ENCODE assay signal across 13 cellular contexts in the genomic region with DNA sequence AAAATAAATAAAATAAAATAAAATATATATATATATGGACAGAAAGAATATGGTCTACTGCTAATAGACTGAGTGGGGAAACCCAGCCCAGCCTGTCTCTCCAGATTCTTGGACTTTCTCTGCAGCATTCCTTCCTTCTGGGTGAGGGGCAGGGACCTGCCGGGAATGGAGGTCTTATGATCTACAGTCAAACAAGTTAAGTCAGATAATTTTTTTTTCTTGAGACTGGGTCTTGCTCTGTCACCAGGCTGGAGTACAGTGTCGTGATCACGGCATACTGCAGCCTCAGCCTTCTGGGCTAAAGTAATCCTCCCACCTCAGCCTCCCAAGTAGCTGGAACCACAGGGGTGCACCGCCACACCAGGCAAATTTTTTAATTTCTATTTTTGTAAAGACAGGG. TPM values are rescaled to one million over a fixed set of nuclear protein-coding genes. Genes with fewer than 3 reads are reported as not detected.
A peak's percentile ranks its signal among the peaks of the same experiment; 100 is the strongest.
DNase-seq lines count a peak whose midpoint lies in the region; ATAC-seq and TF ChIP-seq lines count a peak whose summit lies in the region.
"Had no signal": no experiment of that assay in that cellular context is flagged by ENCODE, and none has a peak within 500 bp of the region (broad histone marks: within the 10 kb centered on the region; RNA-seq: fewer than 3 reads in every experiment).

No MANE protein-coding gene starts in this region.

- no peaks in the 10 kb centered on the region for H3K27me3 Mint-ChIP-seq in type B pancreatic cell

- no peak for TF ChIP-seq POLR2A in esophagus muscularis mucosa (IDR thresholded peaks at IDR 0.05; ENCODE audit: low read depth)

- H3K4me3 ChIP-seq in esophagus muscularis mucosa, result no peak overlapping the region

- no peak for TF ChIP-seq EP300 in esophagus muscularis mucosa (IDR thresholded peaks at IDR 0.05)

- H3K9me3 Mint-ChIP-seq in type B pancreatic cell, result no peaks in the 10 kb centered on the region
- H3K9me3 Mint-ChIP-seq: CD4-positive, alpha-beta memory T cell had no signal

- peaks cover 26 to 40% (median 36%) of the 10 kb centered on the region in 4 donors for H3K4me1 ChIP-seq in esophagus muscularis mucosa
- H3K4me1 ChIP-seq: BE2C had no signal

- intact Hi-C loops in esophagus muscularis mucosa (cut with DNase I), result loop anchor here (10.0 kb wide), 1 partner anchor 296 kb away; no protein-coding TSS in a partner anchor

- H3K9me3 ChIP-seq in esophagus muscularis mucosa, result no peaks in the 10 kb centered on the region
- H3K9me3 ChIP-seq: BE2C had no signal

- H3K4me3 Mint-ChIP-seq in type B pancreatic cell, result no peak overlapping the region
- H3K4me3 Mint-ChIP-seq: CD4-positive, alpha-beta memory T cell had no signal

- no peaks in the 10 kb centered on the region for H3K36me3 ChIP-seq in esophagus muscularis mucosa
- H3K36me3 ChIP-seq: BE2C had no signal

- 73% methylated on average over 4 of the region's 4 CpGs for WGBS in esophagus muscularis mucosa

- peaks cover 11% of the 10 kb centered on the region for H3K4me1 Mint-ChIP-seq in type B pancreatic cell (ENCODE audit: unreplicated experiment)

- DNase-seq in ELF-1 (ENCODE audit: low read depth, low spot score) (peak; percentile 32), esophagus muscularis mucosa (ENCODE audit: extremely low spot score) (peak; percentile 77), type B pancreatic cell (ENCODE audit: extremely low spot score, unreplicated experiment) (peak; percentile 7), AG20443 (ENCODE audit: low spot score) (no peak), GM20000 (ENCODE audit: low spot score) (no peak)
- DNase-seq: BE2C; CD4-positive, alpha-beta memory T cell; DMS79; IMR-90 had no signal

- ATAC-seq in HG02623 (IDR thresholded peaks at IDR 0.05; ENCODE audit: unreplicated experiment), result no peak
- ATAC-seq: HCT116 had no signal

- H3K27me3 ChIP-seq in esophagus muscularis mucosa, result no peaks in the 10 kb centered on the region
- H3K27me3 ChIP-seq: BE2C had no signal

- no peak for TF ChIP-seq CTCF in VCaP (conservative IDR thresholded peaks at IDR 0.05)
- no peak for TF ChIP-seq CTCF in esophagus muscularis mucosa (IDR thresholded peaks at IDR 0.05)
- no peak for TF ChIP-seq CTCF in type B pancreatic cell (conservative IDR thresholded peaks at IDR 0.05)
- no peak for TF ChIP-seq CTCF in GM20000 (IDR thresholded peaks at IDR 0.05; ENCODE audit: extremely low read depth, missing control alignments)

- peak overlapping the region; percentile 52; the same call in 1 of the 2 replicates for H3K27ac ChIP-seq in VCaP
- H3K27ac ChIP-seq in esophagus muscularis mucosa (replicated peaks in 1 of 4), result no peak overlapping the region
- H3K27ac ChIP-seq: C4-2B had no signal

- H3K27ac Mint-ChIP-seq in type B pancreatic cell, result peak overlapping the region; percentile 61
- H3K27ac Mint-ChIP-seq: CD4-positive, alpha-beta memory T cell had no signal

- no peaks in the 10 kb centered on the region for H3K36me3 Mint-ChIP-seq in type B pancreatic cell
- H3K36me3 Mint-ChIP-seq: CD4-positive, alpha-beta memory T cell had no signal

RNA-seq across cellular contexts. Expression of a gene that starts 33.5 kb away (rescaled TPM):
- total RNA-seq in esophagus muscularis mucosa (1 to 10 TPM; 1.5 to 2.3 (median 1.7) TPM), type B pancreatic cell (ENCODE audit: low replicate concordance) (4.8 and 5.5 TPM in 2 replicates)

RNA-seq across cellular contexts. Expression of a gene that starts 53.1 kb away (rescaled TPM):
- total RNA-seq in esophagus muscularis mucosa, result 100 to 1,000 TPM; 140 to 166 (median 154) TPM
- total RNA-seq in type B pancreatic cell (ENCODE audit: low replicate concordance), result 79.2 and 103 TPM in 2 replicates

Comparison
In these comparisons a context has a peak if more than half of its experiments do, and no peak if none do; other contexts are left out.
1. DNase-seq: peak in ELF-1 (single experiment), esophagus muscularis mucosa (single experiment) and type B pancreatic cell (single experiment); none in AG20443 (single experiment) and GM20000 (single experiment).